16 cellular contexts compared by ENCODE assay signal in genomic region chr15:38476120-38476519, GRCh38. TPM values are rescaled to one million over a fixed set of nuclear protein-coding genes. Genes with fewer than 3 reads are reported as not detected.
DNase-seq lines count a peak whose midpoint lies in the region; ATAC-seq and TF ChIP-seq lines count a peak whose summit lies in the region.
"Had no signal": no experiment of that assay in that cellular context is flagged by ENCODE, and none has a peak within 500 bp of the region (broad histone marks: within the 10 kb centered on the region; RNA-seq: fewer than 3 reads in every experiment).

No MANE protein-coding gene starts in this region.

- H3K27me3 Mint-ChIP-seq in activated CD8-positive, alpha-beta memory T cell treated with anti-CD3 and anti-CD28 coated beads, Interleukin-2, amount 10 ng/mL, durations not matched to agents 7 days and 5 days, result no peaks in the 10 kb centered on the region
- no peaks in the 10 kb centered on the region for H3K27me3 Mint-ChIP-seq in CD4-positive, CD25-positive, alpha-beta regulatory T cell
- H3K27me3 Mint-ChIP-seq in activated T-helper 17 cell treated with anti-CD3 and anti-CD28 coated beads, Interleukin-2, amount 50 U/mL, for 72 hours, result no peaks in the 10 kb centered on the region
- H3K27me3 Mint-ChIP-seq in dendritic cell treated with granulocyte-macrophage colony-stimulating factor and Interleukin-4, amounts not matched to agents 40 ng/mL and 50 ng/mL, for 4 days, result no peaks in the 10 kb centered on the region
- H3K27me3 Mint-ChIP-seq: B cell had no signal

- no peaks in the 10 kb centered on the region for H3K9me3 ChIP-seq in CD4-positive, CD25-positive, alpha-beta regulatory T cell (ENCODE audit: control insufficient read depth in 2 of 2, low read length in 2 of 2)
- H3K9me3 ChIP-seq in colonic mucosa, result no peaks in the 10 kb centered on the region

- peaks cover 27% of the 10 kb centered on the region for H3K36me3 Mint-ChIP-seq in activated CD8-positive, alpha-beta memory T cell treated with anti-CD3 and anti-CD28 coated beads, Interleukin-2, amount 10 ng/mL, durations not matched to agents 7 days and 5 days
- H3K36me3 Mint-ChIP-seq in CD4-positive, CD25-positive, alpha-beta regulatory T cell, result peaks cover 21% of the 10 kb centered on the region
- H3K36me3 Mint-ChIP-seq in activated T-helper 17 cell treated with anti-CD3 and anti-CD28 coated beads, Interleukin-2, amount 50 U/mL, for 72 hours (ENCODE audit: low read depth), result peaks cover 71% of the 10 kb centered on the region
- peaks cover 42% of the 10 kb centered on the region for H3K36me3 Mint-ChIP-seq in dendritic cell treated with granulocyte-macrophage colony-stimulating factor and Interleukin-4, amounts not matched to agents 40 ng/mL and 50 ng/mL, for 4 days (ENCODE audit: low read depth)

- H3K9ac ChIP-seq in colonic mucosa (ENCODE audit: low read depth in 2 of 2, low read length in 2 of 2), result no peak overlapping the region

- peaks cover 20% of the 10 kb centered on the region for H3K36me3 ChIP-seq in CD4-positive, CD25-positive, alpha-beta regulatory T cell (ENCODE audit: control insufficient read depth, insufficient read depth, low read length)
- H3K36me3 ChIP-seq in colonic mucosa, result no peaks in the 10 kb centered on the region

- peak overlapping the region; percentile 51 for H3K27ac Mint-ChIP-seq in activated CD8-positive, alpha-beta memory T cell treated with anti-CD3 and anti-CD28 coated beads, Interleukin-2, amount 10 ng/mL, durations not matched to agents 7 days and 5 days
- H3K27ac Mint-ChIP-seq in CD4-positive, CD25-positive, alpha-beta regulatory T cell, result peak overlapping the region; percentile 3 to 72 (median 26)
- H3K27ac Mint-ChIP-seq in activated T-helper 17 cell treated with anti-CD3 and anti-CD28 coated beads, Interleukin-2, amount 50 U/mL, for 72 hours, result peak overlapping the region; percentile 18
- H3K27ac Mint-ChIP-seq in dendritic cell treated with granulocyte-macrophage colony-stimulating factor and Interleukin-4, amounts not matched to agents 40 ng/mL and 50 ng/mL, for 4 days, result peak overlapping the region; percentile 23
- H3K27ac Mint-ChIP-seq: B cell; CD8-positive, alpha-beta T cell; GM23338 had no signal

- intact Hi-C loops in dendritic cell treated with granulocyte-macrophage colony-stimulating factor and Interleukin-4, amounts not matched to agents 40 ng/mL and 50 ng/mL, for 4 days (cut with micrococcal nuclease), result loop anchor here (5.0 to 10.0 kb wide), 2 partner anchors 39 to 89 kb away; partner anchors contain the start of gene RASGRP1
- intact Hi-C loops in colonic mucosa (cut with DNase I), result loop anchor here (5.0 to 10.0 kb wide), 2 partner anchors 86 to 209 kb away; partner anchors contain the start of gene RASGRP1

- no peak overlapping the region for H3K4me3 Mint-ChIP-seq in activated CD8-positive, alpha-beta memory T cell treated with anti-CD3 and anti-CD28 coated beads, Interleukin-2, amount 10 ng/mL, durations not matched to agents 7 days and 5 days
- no peak overlapping the region for H3K4me3 Mint-ChIP-seq in CD4-positive, CD25-positive, alpha-beta regulatory T cell
- H3K4me3 Mint-ChIP-seq in activated T-helper 17 cell treated with anti-CD3 and anti-CD28 coated beads, Interleukin-2, amount 50 U/mL, for 72 hours, result no peak overlapping the region
- no peak overlapping the region for H3K4me3 Mint-ChIP-seq in dendritic cell treated with granulocyte-macrophage colony-stimulating factor and Interleukin-4, amounts not matched to agents 40 ng/mL and 50 ng/mL, for 4 days
- H3K4me3 Mint-ChIP-seq: B cell; CD8-positive, alpha-beta T cell; GM23338 had no signal

- peaks cover 6% of the 10 kb centered on the region for H3K4me1 ChIP-seq in CD4-positive, CD25-positive, alpha-beta regulatory T cell (ENCODE audit: control insufficient read depth, insufficient read depth, low read length, poor library complexity, severe bottlenecking)
- H3K4me1 ChIP-seq in colonic mucosa, result no peaks in the 10 kb centered on the region

- no peak for ATAC-seq in activated CD8-positive, alpha-beta memory T cell treated with anti-CD3 and anti-CD28 coated beads, Interleukin-2, amount 10 ng/mL, durations not matched to agents 7 days and 5 days
- no peak for ATAC-seq in CD4-positive, CD25-positive, alpha-beta regulatory T cell (ENCODE audit: low read depth in 2 of 2)
- ATAC-seq in activated T-helper 17 cell treated with anti-CD3 and anti-CD28 coated beads, Interleukin-2, amount 50 U/mL, for 72 hours (replicated peaks), result no peak
- no peak for ATAC-seq in HG02852 (IDR thresholded peaks at IDR 0.05; ENCODE audit: unreplicated experiment)
- ATAC-seq: CD8-positive, alpha-beta T cell; GM23338 had no signal

- no peak overlapping the region for H3K4me3 ChIP-seq in CD4-positive, CD25-positive, alpha-beta regulatory T cell (ENCODE audit: low read depth, low read length)
- H3K4me3 ChIP-seq in colonic mucosa, result no peak overlapping the region
- H3K4me3 ChIP-seq: GM23338 had no signal

- no peak for TF ChIP-seq CTCF in colonic mucosa (IDR thresholded peaks at IDR 0.05)

- DNase-seq in activated CD8-positive, alpha-beta memory T cell treated with anti-CD3 and anti-CD28 coated beads, Interleukin-2, amount 10 ng/mL, durations not matched to agents 7 days and 5 days, result no peak
- DNase-seq in activated CD8-positive, alpha-beta memory T cell treated with anti-CD3 and anti-CD28 coated beads, Interleukin-2, amount 50 U/mL, for 48 hours, result no peak
- no peak for DNase-seq in CD4-positive, CD25-positive, alpha-beta regulatory T cell
- DNase-seq in cerebellar nuclear complex (lab: John Stamatoyannopoulos, UW) (no peak), colonic mucosa (no peak)
- DNase-seq: CD8-positive, alpha-beta T cell; COR-L47; DMS153; DMS79 treated with DMSO at 0.1 percent for 48 hours; EL; H7 had no signal

- no peaks in the 10 kb centered on the region for H3K27me3 ChIP-seq in CD4-positive, CD25-positive, alpha-beta regulatory T cell (ENCODE audit: control insufficient read depth, insufficient read depth, low read length)
- no peaks in the 10 kb centered on the region for H3K27me3 ChIP-seq in colonic mucosa

- no peaks in the 10 kb centered on the region for H3K9me3 Mint-ChIP-seq in activated CD8-positive, alpha-beta memory T cell treated with anti-CD3 and anti-CD28 coated beads, Interleukin-2, amount 10 ng/mL, durations not matched to agents 7 days and 5 days (ENCODE audit: low read depth)
- no peaks in the 10 kb centered on the region for H3K9me3 Mint-ChIP-seq in CD4-positive, CD25-positive, alpha-beta regulatory T cell
- H3K9me3 Mint-ChIP-seq in activated T-helper 17 cell treated with anti-CD3 and anti-CD28 coated beads, Interleukin-2, amount 50 U/mL, for 72 hours, result no peaks in the 10 kb centered on the region
- H3K9me3 Mint-ChIP-seq in dendritic cell treated with granulocyte-macrophage colony-stimulating factor and Interleukin-4, amounts not matched to agents 40 ng/mL and 50 ng/mL, for 4 days, result no peaks in the 10 kb centered on the region
- H3K9me3 Mint-ChIP-seq: CD8-positive, alpha-beta T cell; GM23338 had no signal

- no peak overlapping the region for H3K27ac ChIP-seq in CD4-positive, CD25-positive, alpha-beta regulatory T cell (ENCODE audit: insufficient read depth, low read length, poor library complexity, severe bottlenecking)
- H3K27ac ChIP-seq in colonic mucosa, result no peak overlapping the region

- CTCF ChIA-PET in activated CD8-positive, alpha-beta memory T cell treated with anti-CD3 and anti-CD28 coated beads, Interleukin-2, amount 10 ng/mL, durations not matched to agents 7 days and 5 days (lab: Charles Lee), result interaction anchor here (1.1 to 7.2 kb wide), 4 partner anchors 30 to 221 kb away, joined by 3 to 79 read pairs (median 39); no protein-coding TSS in a partner anchor

- H3K4me1 Mint-ChIP-seq in activated CD8-positive, alpha-beta memory T cell treated with anti-CD3 and anti-CD28 coated beads, Interleukin-2, amount 10 ng/mL, durations not matched to agents 7 days and 5 days, result peaks cover 8% of the 10 kb centered on the region
- peaks cover 17 to 32% (median 21%) of the 10 kb centered on the region in 4 donors for H3K4me1 Mint-ChIP-seq in CD4-positive, CD25-positive, alpha-beta regulatory T cell
- peaks cover 4% of the 10 kb centered on the region for H3K4me1 Mint-ChIP-seq in activated T-helper 17 cell treated with anti-CD3 and anti-CD28 coated beads, Interleukin-2, amount 50 U/mL, for 72 hours
- peaks cover 14% of the 10 kb centered on the region for H3K4me1 Mint-ChIP-seq in dendritic cell treated with granulocyte-macrophage colony-stimulating factor and Interleukin-4, amounts not matched to agents 40 ng/mL and 50 ng/mL, for 4 days (ENCODE audit: low read depth)
- H3K4me1 Mint-ChIP-seq: GM23338 had no signal

RNA-seq across cellular contexts. Expression of gene FAM98B, which starts 22.2 kb away (rescaled TPM):
- total RNA-seq in activated CD8-positive, alpha-beta memory T cell treated with anti-CD3 and anti-CD28 coated beads, Interleukin-2, amount 10 ng/mL, durations not matched to agents 7 days and 5 days, result 10 to 100 TPM; 34.8 to 41.4 TPM
- total RNA-seq in CD4-positive, CD25-positive, alpha-beta regulatory T cell, result 19.3 TPM
- 1 to 10 TPM; 2.2 to 4.4 (median 3.8) TPM for polyA plus RNA-seq in CD4-positive, CD25-positive, alpha-beta regulatory T cell
- total RNA-seq in activated T-helper 17 cell treated with anti-CD3 and anti-CD28 coated beads, Interleukin-2, amount 50 U/mL, for 72 hours, result 10 to 100 TPM; 28.5 to 44.5 TPM
- total RNA-seq in colonic mucosa, result 10 to 100 TPM; 20.0 to 20.9 TPM
